In genomic region chr13:59771272-59771671, GRCh38 we compare ENCODE assay signal across 13 cellular contexts.
DNase-seq lines count a peak whose midpoint lies in the region; ATAC-seq and TF ChIP-seq lines count a peak whose summit lies in the region.
"Had no signal": no experiment of that assay in that cellular context is flagged by ENCODE, and none has a peak within 500 bp of the region (broad histone marks: within the 10 kb centered on the region; RNA-seq: fewer than 3 reads in every experiment).

No MANE protein-coding gene starts in this region.

- H3K27ac Mint-ChIP-seq in endothelial cell (ENCODE audit: unreplicated experiment) = no peak overlapping the region
- H3K27ac Mint-ChIP-seq in stimulated activated memory B cell treated with anti-CD40 and anti-IgM and Interleukin-4, amounts not matched to agents 10 μg/mL and 1 μg/mL and 100 μg/mL, for 72 hours = no peak overlapping the region
- H3K27ac Mint-ChIP-seq: activated CD8-positive, alpha-beta memory T cell treated with anti-CD3 and anti-CD28 coated beads, Interleukin-2, amount 10 ng/mL, durations not matched to agents 7 days and 5 days; CD4-positive, CD25-positive, alpha-beta regulatory T cell had no signal

- H3K9ac ChIP-seq in OCI-LY1 (ENCODE audit: low read length) (no peak overlapping the region), smooth muscle cell (ENCODE audit: low read depth) (no peak overlapping the region)

- H3K9me3 ChIP-seq in OCI-LY1 (ENCODE audit: low read length) (no peaks in the 10 kb centered on the region), smooth muscle cell (replicated peaks; ENCODE audit: low read depth) (no peaks in the 10 kb centered on the region)

- H3K4me1 ChIP-seq in OCI-LY1 (ENCODE audit: insufficient read depth, low read length, severe bottlenecking) = no peaks in the 10 kb centered on the region
- no peaks in the 10 kb centered on the region for H3K4me1 ChIP-seq in smooth muscle cell (ENCODE audit: low read depth)

- H3K4me1 Mint-ChIP-seq in endothelial cell (ENCODE audit: unreplicated experiment) = peaks cover 5% of the 10 kb centered on the region
- no peaks in the 10 kb centered on the region for H3K4me1 Mint-ChIP-seq in stimulated activated memory B cell treated with anti-CD40 and anti-IgM and Interleukin-4, amounts not matched to agents 10 μg/mL and 1 μg/mL and 100 μg/mL, for 72 hours
- H3K4me1 Mint-ChIP-seq: activated CD8-positive, alpha-beta memory T cell treated with anti-CD3 and anti-CD28 coated beads, Interleukin-2, amount 10 ng/mL, durations not matched to agents 7 days and 5 days; CD4-positive, CD25-positive, alpha-beta regulatory T cell had no signal

- TF ChIP-seq CTCF in OCI-LY1 (IDR thresholded peaks at IDR 0.05; ENCODE audit: low read length) (peak; percentile 35), endothelial cell (IDR thresholded peaks at IDR 0.05; ENCODE audit: unreplicated experiment) (peak; percentile 36), smooth muscle cell (IDR thresholded peaks at IDR 0.05; ENCODE audit: borderline replicate concordance, insufficient read depth, poor library complexity, severe bottlenecking) (peak; percentile 58)

- H3K36me3 ChIP-seq in OCI-LY1 (ENCODE audit: insufficient read depth, low read length) (no peaks in the 10 kb centered on the region), smooth muscle cell (ENCODE audit: low read depth) (no peaks in the 10 kb centered on the region)

- no peaks in the 10 kb centered on the region for H3K27me3 ChIP-seq in OCI-LY1 (ENCODE audit: insufficient read depth, low read length)
- H3K27me3 ChIP-seq in smooth muscle cell (ENCODE audit: low read depth) = no peaks in the 10 kb centered on the region

- DNase-seq in NCI-H748 (lab: John Stamatoyannopoulos, UW; ENCODE audit: unreplicated experiment) (peak; percentile 23), NCI-H748 treated with DMSO at 0.1 percent for 48 hours (lab: John Stamatoyannopoulos, UW) (no peak), endothelial cell (ENCODE audit: low spot score) (no peak), smooth muscle cell (lab: John Stamatoyannopoulos, UW; ENCODE audit: unreplicated experiment) (no peak)
- DNase-seq in activated CD4-positive, alpha-beta T cell treated with anti-CD3 and anti-CD28 coated beads for 48 hours = no peak
- no peak for DNase-seq in activated naive CD4-positive, alpha-beta T cell treated with anti-CD3 and anti-CD28 coated beads, Interleukin-2, amount 50 U/mL, for 16 hours
- DNase-seq: activated CD8-positive, alpha-beta memory T cell treated with anti-CD3 and anti-CD28 coated beads, Interleukin-2, amount 10 ng/mL, durations not matched to agents 7 days and 5 days; CD4-positive, CD25-positive, alpha-beta regulatory T cell; GOT3; hypothalamus; NCI-H2029 had no signal

- H3K36me3 Mint-ChIP-seq in endothelial cell (ENCODE audit: low read depth, unreplicated experiment) = no peaks in the 10 kb centered on the region
- no peaks in the 10 kb centered on the region for H3K36me3 Mint-ChIP-seq in stimulated activated memory B cell treated with anti-CD40 and anti-IgM and Interleukin-4, amounts not matched to agents 10 μg/mL and 1 μg/mL and 100 μg/mL, for 72 hours
- H3K36me3 Mint-ChIP-seq: CD4-positive, CD25-positive, alpha-beta regulatory T cell had no signal

- no peak for ATAC-seq in stimulated activated memory B cell treated with anti-CD40 and anti-IgM and Interleukin-4, amounts not matched to agents 10 μg/mL and 1 μg/mL and 100 μg/mL, for 72 hours
- ATAC-seq: activated CD8-positive, alpha-beta memory T cell treated with anti-CD3 and anti-CD28 coated beads, Interleukin-2, amount 10 ng/mL, durations not matched to agents 7 days and 5 days had no signal

- no peak overlapping the region for H3K4me3 Mint-ChIP-seq in endothelial cell (ENCODE audit: unreplicated experiment)
- H3K4me3 Mint-ChIP-seq in stimulated activated memory B cell treated with anti-CD40 and anti-IgM and Interleukin-4, amounts not matched to agents 10 μg/mL and 1 μg/mL and 100 μg/mL, for 72 hours = no peak overlapping the region
- H3K4me3 Mint-ChIP-seq: activated CD8-positive, alpha-beta memory T cell treated with anti-CD3 and anti-CD28 coated beads, Interleukin-2, amount 10 ng/mL, durations not matched to agents 7 days and 5 days; CD4-positive, CD25-positive, alpha-beta regulatory T cell had no signal

- H3F3A ChIP-seq in OCI-LY1 (ENCODE audit: insufficient read depth, low read length) = no peaks in the 10 kb centered on the region
- no peaks in the 10 kb centered on the region for H3F3A ChIP-seq in smooth muscle cell (ENCODE audit: low read depth)

- H2AFZ ChIP-seq in OCI-LY1 (ENCODE audit: low read length) (no peak overlapping the region), smooth muscle cell (ENCODE audit: low read depth) (no peak overlapping the region)

- H3K27me3 Mint-ChIP-seq in endothelial cell (ENCODE audit: unreplicated experiment) = no peaks in the 10 kb centered on the region
- no peaks in the 10 kb centered on the region for H3K27me3 Mint-ChIP-seq in stimulated activated memory B cell treated with anti-CD40 and anti-IgM and Interleukin-4, amounts not matched to agents 10 μg/mL and 1 μg/mL and 100 μg/mL, for 72 hours
- H3K27me3 Mint-ChIP-seq: activated CD8-positive, alpha-beta memory T cell treated with anti-CD3 and anti-CD28 coated beads, Interleukin-2, amount 10 ng/mL, durations not matched to agents 7 days and 5 days; CD4-positive, CD25-positive, alpha-beta regulatory T cell had no signal

- no peak overlapping the region for H3K4me2 ChIP-seq in OCI-LY1 (ENCODE audit: low read length)
- H3K4me2 ChIP-seq in smooth muscle cell = no peak overlapping the region

- H3K4me3 ChIP-seq in OCI-LY1 (ENCODE audit: low read depth, low read length, poor library complexity, severe bottlenecking) = no peak overlapping the region
- no peak overlapping the region for H3K4me3 ChIP-seq in smooth muscle cell

- no peaks in the 10 kb centered on the region for H4K20me1 ChIP-seq in OCI-LY1 (ENCODE audit: insufficient read depth, low read length)
- H4K20me1 ChIP-seq in smooth muscle cell (ENCODE audit: low read depth) = no peaks in the 10 kb centered on the region

- no peaks in the 10 kb centered on the region for H3K9me3 Mint-ChIP-seq in endothelial cell (ENCODE audit: unreplicated experiment)
- no peaks in the 10 kb centered on the region for H3K9me3 Mint-ChIP-seq in stimulated activated memory B cell treated with anti-CD40 and anti-IgM and Interleukin-4, amounts not matched to agents 10 μg/mL and 1 μg/mL and 100 μg/mL, for 72 hours
- H3K9me3 Mint-ChIP-seq: CD4-positive, CD25-positive, alpha-beta regulatory T cell had no signal

- H3K27ac ChIP-seq in OCI-LY1 (ENCODE audit: low read depth, low read length, poor library complexity, severe bottlenecking) (no peak overlapping the region), smooth muscle cell (ENCODE audit: low read depth) (no peak overlapping the region)

- no peaks in the 10 kb centered on the region for H3K79me2 ChIP-seq in OCI-LY1 (ENCODE audit: insufficient read depth, low read length)
- H3K79me2 ChIP-seq in smooth muscle cell (ENCODE audit: low read depth) = no peaks in the 10 kb centered on the region

- no peaks in the 10 kb centered on the region for H3K9me2 ChIP-seq in OCI-LY1 (ENCODE audit: low read depth, low read length)
